Comparison of ENCODE assay signal across 26 cellular contexts in the genomic region with DNA sequence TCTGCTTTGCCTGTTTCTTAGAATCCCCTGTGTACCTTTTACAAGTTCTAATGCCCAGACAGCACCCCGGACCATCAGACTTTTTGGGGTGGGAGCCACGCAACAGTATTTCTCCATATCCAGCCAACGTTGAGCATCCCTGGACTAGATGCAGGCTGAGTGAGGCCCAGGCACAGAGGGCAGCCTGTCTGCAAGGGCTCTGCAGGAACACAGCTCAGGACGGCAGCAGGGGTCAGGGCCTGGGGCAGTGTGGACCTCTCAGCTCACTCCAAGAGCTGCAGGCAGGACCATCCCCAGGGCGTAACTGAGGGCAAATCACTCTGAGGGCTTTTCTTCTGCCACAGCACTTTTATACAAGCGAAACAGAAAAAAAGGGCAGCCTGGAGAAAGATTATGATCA.
"Had no signal": no experiment of that assay in that cellular context is flagged by ENCODE, and none has a peak within 500 bp of the region (broad histone marks: within the 10 kb centered on the region; RNA-seq: fewer than 3 reads in every experiment).

No MANE protein-coding gene starts in this region.

- H3K27me3 ChIP-seq: Peyer's patch, SJCRH30 had no signal

- H3K4me3 Mint-ChIP-seq: activated CD8-positive, alpha-beta T cell treated with anti-CD3 and anti-CD28 coated beads for 36 hours; activated naive CD4-positive, alpha-beta T cell treated with anti-CD3 and anti-CD28 coated beads, Interleukin-2, amount 10 ng/mL, durations not matched to agents 7 days and 5 days; activated naive CD8-positive, alpha-beta T cell treated with anti-CD3 and anti-CD28 coated beads for 36 hours; activated T-cell treated with anti-CD3 and anti-CD28 coated beads, Interleukin-2, amount 50 U/mL, for 72 hours had no signal

- DNase-seq: activated CD4-positive, alpha-beta T cell treated with anti-CD3 and anti-CD28 coated beads for 4 hours; activated CD8-positive, alpha-beta memory T cell treated with anti-CD3 and anti-CD28 coated beads, Interleukin-2, amount 50 U/mL, for 4 hours; activated CD8-positive, alpha-beta T cell treated with anti-CD3 and anti-CD28 coated beads for 36 hours; activated gamma-delta T cell treated with Interleukin-2 at 50 U/mL for 16 hours; activated naive CD4-positive, alpha-beta T cell treated with anti-CD3 and anti-CD28 coated beads, Interleukin-2, amount 10 ng/mL, durations not matched to agents 7 days and 5 days; activated naive CD8-positive, alpha-beta T cell treated with anti-CD3 and anti-CD28 coated beads for 36 hours; activated T-cell treated with anti-CD3 and anti-CD28 coated beads, Interleukin-2, amount 50 U/mL, for 72 hours; Karpas-422; MM.1S; NCI-H1105; NCI-H1436; NCI-H1694 treated with DMSO at 0.1 percent for 48 hours; NCI-H2029 treated with DMSO at 0.1 percent for 48 hours; NCI-H345; NCI-H510A; NCI-H526 treated with DMSO at 0.1 percent for 48 hours; NK-92 treated with Interleukin-12 subunit alpha and Interleukin-12 subunit beta, amount 100 ng/mL, for 24 hours; Peyer's patch; Right ventricle myocardium superior; SJCRH30; SK-N-SH; T-helper 1 cell had no signal

- H3K27ac ChIP-seq: Peyer's patch, RWPE1, SJCRH30, VCaP had no signal

- H3K27ac Mint-ChIP-seq: activated CD8-positive, alpha-beta T cell treated with anti-CD3 and anti-CD28 coated beads for 36 hours; activated naive CD4-positive, alpha-beta T cell treated with anti-CD3 and anti-CD28 coated beads, Interleukin-2, amount 10 ng/mL, durations not matched to agents 7 days and 5 days; activated naive CD8-positive, alpha-beta T cell treated with anti-CD3 and anti-CD28 coated beads for 36 hours; activated T-cell treated with anti-CD3 and anti-CD28 coated beads, Interleukin-2, amount 50 U/mL, for 72 hours; activated T-helper 2 cell treated with anti-CD3 and anti-CD28 coated beads, Interferon-gamma antibody, Interleukin-2, Interleukin-4, amounts not matched to agents 10 μg/mL and 5 μg/mL and 100 μg/mL, durations not matched to agents 14 hours and 24 hours and 36 hours had no signal

- H3K36me3 Mint-ChIP-seq: activated naive CD4-positive, alpha-beta T cell treated with anti-CD3 and anti-CD28 coated beads, Interleukin-2, amount 10 ng/mL, durations not matched to agents 7 days and 5 days; activated naive CD8-positive, alpha-beta T cell treated with anti-CD3 and anti-CD28 coated beads for 36 hours had no signal

- H3K9me3 Mint-ChIP-seq: activated CD8-positive, alpha-beta T cell treated with anti-CD3 and anti-CD28 coated beads for 36 hours; activated naive CD4-positive, alpha-beta T cell treated with anti-CD3 and anti-CD28 coated beads, Interleukin-2, amount 10 ng/mL, durations not matched to agents 7 days and 5 days; activated naive CD8-positive, alpha-beta T cell treated with anti-CD3 and anti-CD28 coated beads for 36 hours; activated T-cell treated with anti-CD3 and anti-CD28 coated beads, Interleukin-2, amount 50 U/mL, for 72 hours; activated T-helper 2 cell treated with anti-CD3 and anti-CD28 coated beads, Interferon-gamma antibody, Interleukin-2, Interleukin-4, amounts not matched to agents 10 μg/mL and 5 μg/mL and 100 μg/mL, durations not matched to agents 14 hours and 24 hours and 36 hours had no signal

- H3K36me3 ChIP-seq: Peyer's patch, SJCRH30 had no signal

- H3K4me1 Mint-ChIP-seq: activated naive CD4-positive, alpha-beta T cell treated with anti-CD3 and anti-CD28 coated beads, Interleukin-2, amount 10 ng/mL, durations not matched to agents 7 days and 5 days; activated naive CD8-positive, alpha-beta T cell treated with anti-CD3 and anti-CD28 coated beads for 36 hours had no signal

- H3K9me3 ChIP-seq: Peyer's patch, SJCRH30, SK-N-SH had no signal

- ATAC-seq: activated CD4-positive, CD25-positive, alpha-beta regulatory T cell treated with anti-CD3 and anti-CD28 coated beads, Interleukin-2, amount 50 U/mL, for 24 hours; activated CD8-positive, alpha-beta T cell treated with anti-CD3 and anti-CD28 coated beads for 36 hours; activated T-cell treated with anti-CD3 and anti-CD28 coated beads, Interleukin-2, amount 50 U/mL, for 72 hours had no signal

- H3K4me2 ChIP-seq: SK-N-SH had no signal

- H3K4me3 ChIP-seq: Peyer's patch, SJCRH30 had no signal

- H3K9ac ChIP-seq: SK-N-SH had no signal

- H3K27me3 Mint-ChIP-seq: activated naive CD8-positive, alpha-beta T cell treated with anti-CD3 and anti-CD28 coated beads for 36 hours had no signal
